1 cellular context compared by ENCODE assay signal in the genomic region with DNA sequence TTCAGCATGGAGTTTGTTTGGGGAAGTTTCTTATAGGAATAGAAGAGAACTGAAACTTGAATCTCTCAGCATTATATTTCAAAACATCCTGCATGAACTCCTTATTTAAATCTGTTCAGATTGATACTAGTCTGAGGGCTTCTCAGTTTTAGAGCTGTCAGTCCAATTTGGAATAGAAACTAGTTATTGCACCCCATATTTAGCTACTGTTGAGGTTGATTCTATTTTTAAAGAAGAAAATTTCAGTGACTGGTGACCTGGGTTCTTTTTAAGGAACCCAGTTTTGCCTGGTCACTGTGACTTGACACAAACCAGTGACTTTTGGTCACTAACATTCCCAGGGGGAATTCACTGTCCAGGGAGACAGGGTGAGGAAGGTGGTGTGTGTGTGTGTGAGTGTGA.
TF ChIP-seq lines count a peak whose summit lies in the region.

No MANE protein-coding gene starts in this region.

TF ChIP-seq in HepG2, 621 proteins besides CTCF, POLR2A, EP300 and RAD21 (continued from another document):
- TF ChIP-seq ZFP82 (CRISPR knock-in tag; IDR thresholded peaks at IDR 0.05; ENCODE audit: borderline replicate concordance) (no peak), AHR (CRISPR knock-in tag; IDR thresholded peaks at IDR 0.05) (no peak), EZH2 (conservative IDR thresholded peaks at IDR 0.05; ENCODE audit: low read depth, low read length) (no peak)
TF ChIP-seq in HepG2: peak in this region for 0.
